Comparison of ENCODE assay signal across 16 cellular contexts in the genomic region with DNA sequence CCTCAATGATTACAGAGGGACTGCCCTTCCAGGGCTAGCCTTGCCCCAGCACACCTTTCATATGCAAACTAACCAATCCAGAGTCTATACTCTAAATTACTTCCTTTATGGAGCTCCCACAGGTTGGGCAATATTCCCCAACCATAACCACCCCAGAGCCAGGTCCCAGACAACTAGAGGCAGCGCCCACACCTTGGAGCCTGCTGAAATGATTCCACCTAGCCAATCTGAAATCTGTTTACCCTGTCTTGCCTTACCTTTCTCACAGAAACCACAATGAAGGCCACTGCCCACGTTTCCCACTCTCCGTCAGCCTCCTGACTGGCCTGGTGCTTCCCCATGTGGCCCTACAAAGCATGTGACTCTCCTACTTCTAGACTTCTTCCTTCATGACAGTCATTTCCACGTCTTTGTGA.
DNase-seq lines count a peak whose midpoint lies in the region; ATAC-seq, FAIRE-seq and TF ChIP-seq lines count a peak whose summit lies in the region.
"Had no signal": no experiment of that assay in that cellular context is flagged by ENCODE, and none has a peak within 500 bp of the region (broad histone marks: within the 10 kb centered on the region; RNA-seq: fewer than 3 reads in every experiment).

No MANE protein-coding gene starts in this region.

- intact Hi-C loops in HepG2 (cut with micrococcal nuclease; ENCODE audit: unreplicated experiment), result loop anchor here (2.0 kb wide), 1 partner anchor 19 kb away; no protein-coding TSS in a partner anchor
- intact Hi-C loops in right lobe of liver (cut with DNase I), result no loop called here
- intact Hi-C loops in dendritic cell treated with granulocyte-macrophage colony-stimulating factor and Interleukin-4, amounts not matched to agents 40 ng/mL and 50 ng/mL, for 4 days (cut with micrococcal nuclease), result no loop called here
- intact Hi-C loops in transverse colon (cut with DNase I; ENCODE audit: low total_unique reads), result no loop called here
- intact Hi-C loops in spleen (cut with DNase I; ENCODE audit: low total_unique reads), result no loop called here

- CTCF ChIA-PET in HepG2 (lab: Yijun Ruan, JAX; ENCODE audit: low intra/inter-chr PET ratio, low total read pairs), result no interaction called here

- peaks cover 5% of the 10 kb centered on the region for H3K36me3 Mint-ChIP-seq in dendritic cell treated with granulocyte-macrophage colony-stimulating factor and Interleukin-4, amounts not matched to agents 40 ng/mL and 50 ng/mL, for 4 days (ENCODE audit: low read depth)

- peaks cover 12% of the 10 kb centered on the region for H3K4me1 ChIP-seq in HepG2 (ENCODE audit: insufficient read depth, low read length)
- no peaks in the 10 kb centered on the region for H3K4me1 ChIP-seq in right lobe of liver
- H3K4me1 ChIP-seq in transverse colon, result peaks cover 10 to 29% (median 26%) of the 10 kb centered on the region in 4 donors
- no peaks in the 10 kb centered on the region for H3K4me1 ChIP-seq in spleen

- H3K4me3 ChIP-seq in HepG2 (replicated peaks in 1 of 3; ENCODE audit: insufficient read depth in 1 of 3, low read depth in 2 of 3, low read length in 3 of 3) (no peak overlapping the region), right lobe of liver (no peak overlapping the region), transverse colon (no peak overlapping the region), spleen (no peak overlapping the region)
- H3K4me3 ChIP-seq: adrenal gland, cardiac muscle cell, esophagus squamous epithelium had no signal

- POLR2A ChIA-PET in HepG2 (lab: Yijun Ruan, JAX), result no interaction called here

- H4K20me1 ChIP-seq in HepG2 (ENCODE audit: insufficient read depth, low read length), result no peaks in the 10 kb centered on the region

- H3K36me3 ChIP-seq in HepG2 (replicated peaks in 1 of 2; ENCODE audit: control insufficient read depth in 1 of 2, insufficient read depth in 2 of 2, low read length in 2 of 2), result no peaks in the 10 kb centered on the region
- no peaks in the 10 kb centered on the region for H3K36me3 ChIP-seq in right lobe of liver
- H3K36me3 ChIP-seq in transverse colon, result no peaks in the 10 kb centered on the region
- no peaks in the 10 kb centered on the region for H3K36me3 ChIP-seq in spleen
- H3K36me3 ChIP-seq: adrenal gland, cardiac muscle cell, esophagus squamous epithelium had no signal

- DNase-seq in HepG2 (ENCODE audit: low spot score) (no peak), right lobe of liver (no peak), transverse colon (peak; percentile 58), 8988T (no peak), NCI-H1048 (lab: John Stamatoyannopoulos, UW) (no peak), spleen (no peak)
- DNase-seq: CD8-positive, alpha-beta memory T cell; esophagus squamous epithelium; nephron progenitor cell had no signal

- H3K27me3 ChIP-seq in HepG2 (ENCODE audit: control insufficient read depth in 1 of 2, insufficient read depth in 2 of 2, low read length in 2 of 2) (peaks cover 1 to 13% of the 10 kb centered on the region in 2 experiments; a peak in 3 of 5 replicates), right lobe of liver (no peaks in the 10 kb centered on the region), transverse colon (no peaks in the 10 kb centered on the region), spleen (replicated peaks in 1 of 7) (no peaks in the 10 kb centered on the region)
- H3K27me3 ChIP-seq: adrenal gland, cardiac muscle cell, esophagus squamous epithelium had no signal

- TF ChIP-seq EP300 in HepG2 (IDR thresholded peaks at IDR 0.05; ENCODE audit: low read depth in 2 of 2, low read length in 2 of 2), result no peak
- no peak for TF ChIP-seq EP300 in HepG2 (CRISPR knock-in tag; IDR thresholded peaks at IDR 0.05; ENCODE audit: borderline replicate concordance)
- TF ChIP-seq EP300 in transverse colon (IDR thresholded peaks at IDR 0.05; ENCODE audit: low read depth), result no peak

- H3K27ac Mint-ChIP-seq in dendritic cell treated with granulocyte-macrophage colony-stimulating factor and Interleukin-4, amounts not matched to agents 40 ng/mL and 50 ng/mL, for 4 days, result peak overlapping the region; percentile 2
- H3K27ac Mint-ChIP-seq: CD8-positive, alpha-beta memory T cell; memory B cell; nephron progenitor cell; T-helper 1 cell treated with Interleukin-12 subunit alpha and Interleukin-12 subunit beta and Interleukin-4 antibody, amounts not matched to agents 30 μg/mL and 1 μg/mL, for 36 hours had no signal

- H3K4me3 Mint-ChIP-seq in dendritic cell treated with granulocyte-macrophage colony-stimulating factor and Interleukin-4, amounts not matched to agents 40 ng/mL and 50 ng/mL, for 4 days, result no peak overlapping the region
- H3K4me3 Mint-ChIP-seq: CD8-positive, alpha-beta memory T cell; memory B cell; nephron progenitor cell; T-helper 1 cell treated with Interleukin-12 subunit alpha and Interleukin-12 subunit beta and Interleukin-4 antibody, amounts not matched to agents 30 μg/mL and 1 μg/mL, for 36 hours had no signal

- H2AFZ ChIP-seq in HepG2 (ENCODE audit: low read length), result no peak overlapping the region

- no TSS peak for BruUV-seq in HepG2 (replicated peaks; lab: Mats Ljungman, UMichigan)

- FAIRE-seq in HepG2 (lab: Jason Lieb, UNC), result no peak
- FAIRE-seq: keratinocyte had no signal

- H3K27ac ChIP-seq in HepG2 (ENCODE audit: extremely low read length, insufficient read depth, low read length) (no peak overlapping the region), right lobe of liver (no peak overlapping the region), transverse colon (peak overlapping the region; percentile 65 to 79 (median 74)), spleen (no peak overlapping the region)
- H3K27ac ChIP-seq: cardiac muscle cell, esophagus squamous epithelium had no signal

- H3K79me2 ChIP-seq in HepG2 (ENCODE audit: insufficient read depth, low read length), result no peaks in the 10 kb centered on the region

- TF ChIP-seq RAD21 in HepG2 (CRISPR knock-in tag; IDR thresholded peaks at IDR 0.05), result no peak

- no peak overlapping the region for H3K9ac ChIP-seq in HepG2 (ENCODE audit: insufficient read depth, low read depth, low read length)

- H3K27me3 Mint-ChIP-seq in dendritic cell treated with granulocyte-macrophage colony-stimulating factor and Interleukin-4, amounts not matched to agents 40 ng/mL and 50 ng/mL, for 4 days, result peaks cover 39% of the 10 kb centered on the region

- TF ChIP-seq CTCF in HepG2 (CRISPR knock-in tag; IDR thresholded peaks at IDR 0.05) (no peak), right lobe of liver (IDR thresholded peaks at IDR 0.05) (no peak), transverse colon (IDR thresholded peaks at IDR 0.05) (no peak), spleen (IDR thresholded peaks at IDR 0.05 in 8 of 11, conservative IDR thresholded peaks at IDR 0.05 in 3 of 11) (no peak)

- 54% methylated on average over 4 of the region's 4 CpGs for WGBS in HepG2 (ENCODE audit: low lambda C conversion rate)
- WGBS in right lobe of liver (ENCODE audit: insufficient coverage, low coverage, low lambda C conversion rate, missing lambda C conversion rate), result 68% methylated on average over 4 of the region's 4 CpGs
- WGBS in transverse colon (ENCODE audit: low coverage in 1 of 2), 2 donors, result 0 to 48% methylated on average over 1 to 4 of the region's 4 CpGs
- 71 to 83% (median 77%) methylated on average over 4 of the region's 4 CpGs for WGBS in spleen, 5 donors

- H3K4me1 Mint-ChIP-seq in dendritic cell treated with granulocyte-macrophage colony-stimulating factor and Interleukin-4, amounts not matched to agents 40 ng/mL and 50 ng/mL, for 4 days (ENCODE audit: low read depth), result peaks cover 21% of the 10 kb centered on the region
- H3K4me1 Mint-ChIP-seq: CD8-positive, alpha-beta memory T cell; memory B cell had no signal

- no peak for TF ChIP-seq POLR2A in HepG2 (IDR thresholded peaks at IDR 0.05; ENCODE audit: insufficient read depth in 1 of 2, low read depth in 2 of 2, low read length in 2 of 2)
- no peak for TF ChIP-seq POLR2A in right lobe of liver (IDR thresholded peaks at IDR 0.05)
- TF ChIP-seq POLR2A in transverse colon (IDR thresholded peaks at IDR 0.05), result no peak
- TF ChIP-seq POLR2A in spleen (IDR thresholded peaks at IDR 0.05), result no peak

- H3K9me3 Mint-ChIP-seq in dendritic cell treated with granulocyte-macrophage colony-stimulating factor and Interleukin-4, amounts not matched to agents 40 ng/mL and 50 ng/mL, for 4 days, result peaks cover 35% of the 10 kb centered on the region

- in situ Hi-C loops in HepG2 (cut with HindIII; ENCODE audit: extremely low pct_ligation_motif_present, low pct_unique_long_range_greater_than_20kb), result no loop called here
- in situ Hi-C loops in transverse colon (cut with MboI; ENCODE audit: low pct_ligation_motif_present in 1 of 4, low pct_unique_long_range_greater_than_20kb in 1 of 4, low sequenced_read_pairs in 3 of 4), result no loop called here

- no peak for ATAC-seq in HepG2
- ATAC-seq in right lobe of liver, result no peak
- ATAC-seq in HG02759 (IDR thresholded peaks at IDR 0.05; ENCODE audit: unreplicated experiment), result peak; percentile 18

- H3K9me3 ChIP-seq in HepG2 (ENCODE audit: low read length), result peaks cover 20% of the 10 kb centered on the region
- H3K9me3 ChIP-seq in right lobe of liver, result peaks cover 0 to 9% (median 0%) of the 10 kb centered on the region in 4 donors
- H3K9me3 ChIP-seq in transverse colon, result peaks cover 14 to 15% of the 10 kb centered on the region in 2 donors
- H3K9me3 ChIP-seq in spleen, result peaks cover 5 to 27% (median 24%) of the 10 kb centered on the region in 8 donors

- no peak overlapping the region for H3K4me2 ChIP-seq in HepG2 (ENCODE audit: low read depth, low read length)

TF ChIP-seq in HepG2, 621 proteins besides CTCF, POLR2A, EP300 and RAD21:
- TF ChIP-seq ZNF501 (CRISPR knock-in tag; IDR thresholded peaks at IDR 0.05), result 0 out of 2 replicates have a peak, but pooled peaks have one; percentile 8
- TF ChIP-seq, protein P1, sequence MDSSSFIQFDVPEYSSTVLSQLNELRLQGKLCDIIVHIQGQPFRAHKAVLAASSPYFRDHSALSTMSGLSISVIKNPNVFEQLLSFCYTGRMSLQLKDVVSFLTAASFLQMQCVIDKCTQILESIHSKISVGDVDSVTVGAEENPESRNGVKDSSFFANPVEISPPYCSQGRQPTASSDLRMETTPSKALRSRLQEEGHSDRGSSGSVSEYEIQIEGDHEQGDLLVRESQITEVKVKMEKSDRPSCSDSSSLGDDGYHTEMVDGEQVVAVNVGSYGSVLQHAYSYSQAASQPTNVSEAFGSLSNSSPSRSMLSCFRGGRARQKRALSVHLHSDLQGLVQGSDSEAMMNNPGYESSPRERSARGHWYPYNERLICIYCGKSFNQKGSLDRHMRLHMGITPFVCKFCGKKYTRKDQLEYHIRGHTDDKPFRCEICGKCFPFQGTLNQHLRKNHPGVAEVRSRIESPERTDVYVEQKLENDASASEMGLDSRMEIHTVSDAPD (CRISPR knock-in tag; IDR thresholded peaks at IDR 0.05), result no peak

Comparison
In these comparisons a context has a peak if more than half of its experiments do, and no peak if none do; other contexts are left out.
1. H3K27ac ChIP-seq: peak in transverse colon (4 of 4); none in HepG2 (single experiment), right lobe of liver (0 of 3) and spleen (0 of 8).